22 cellular contexts compared by ENCODE assay signal in genomic region chr2:152379089-152379488, GRCh38.
"Had no signal": no experiment of that assay in that cellular context is flagged by ENCODE, and none has a peak within 500 bp of the region (broad histone marks: within the 10 kb centered on the region; RNA-seq: fewer than 3 reads in every experiment).

No MANE protein-coding gene starts in this region.

- DNase-seq: KBM-7, MV-4-11, NCI-H1048, NCI-H1105, NCI-H1417, NCI-H1436 treated with DMSO at 0.1 percent for 48 hours, NCI-H1694, NCI-H187 treated with DMSO at 0.1 percent for 48 hours, NCI-H2029 treated with DMSO at 0.1 percent for 48 hours, NCI-H2171, NCI-H226, NCI-H446, NCI-H524 treated with DMSO at 0.1 percent for 48 hours, NCI-H748 treated with DMSO at 0.1 percent for 48 hours, PC-9, Peyer's patch, Right ventricle myocardium superior, RPMI8226, SIG-M5 had no signal

- H2AFZ ChIP-seq: PC-9 had no signal

- H3K4me2 ChIP-seq: PC-9 had no signal

- H3K27me3 ChIP-seq: Peyer's patch, SJSA1 had no signal

- H3K4me1 ChIP-seq: Peyer's patch, SJSA1 had no signal

- H3K9me3 ChIP-seq: Peyer's patch had no signal

- H3K36me3 ChIP-seq: Peyer's patch, SJSA1 had no signal

- H3K27ac ChIP-seq: HL-60, PC-9, Peyer's patch, SJSA1, SK-N-MC had no signal

- H3K4me3 ChIP-seq: PC-9, Peyer's patch, SJSA1, SK-N-MC had no signal
